In the genomic region with DNA sequence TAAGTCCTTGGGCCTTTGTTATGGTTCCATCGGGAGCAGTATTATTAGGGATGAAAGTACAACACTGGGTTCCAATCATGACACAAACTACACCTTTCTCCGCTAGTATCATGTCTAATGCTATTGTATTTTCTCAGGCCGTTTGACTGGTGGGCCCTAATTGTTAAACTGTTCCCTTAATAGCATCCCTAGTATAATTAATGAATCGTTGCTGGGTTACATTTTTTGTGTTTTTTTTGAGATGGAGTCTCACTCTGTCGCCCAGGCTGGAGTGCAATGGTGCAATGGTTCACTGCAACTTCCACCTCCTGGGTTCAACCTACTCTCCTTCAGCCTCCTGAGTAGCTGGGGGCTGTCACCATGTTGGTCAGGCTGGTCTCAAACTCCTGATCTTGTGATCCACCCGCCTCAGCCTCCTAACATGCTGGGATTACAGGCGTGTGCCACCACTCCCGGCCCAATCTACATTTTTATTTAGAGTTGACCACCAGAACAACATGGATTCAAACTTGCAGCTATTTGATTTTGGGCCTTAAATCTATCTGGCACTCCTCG, we compare ENCODE assay signal across 1 cellular context.
A peak's percentile ranks its signal among the peaks of the same experiment; 100 is the strongest.
TF ChIP-seq lines count a peak whose summit lies in the region.

No MANE protein-coding gene starts in this region.

TF ChIP-seq in HepG2, 621 proteins besides CTCF, POLR2A, EP300 and RAD21 (continues in another document):
- TF ChIP-seq, protein P1, sequence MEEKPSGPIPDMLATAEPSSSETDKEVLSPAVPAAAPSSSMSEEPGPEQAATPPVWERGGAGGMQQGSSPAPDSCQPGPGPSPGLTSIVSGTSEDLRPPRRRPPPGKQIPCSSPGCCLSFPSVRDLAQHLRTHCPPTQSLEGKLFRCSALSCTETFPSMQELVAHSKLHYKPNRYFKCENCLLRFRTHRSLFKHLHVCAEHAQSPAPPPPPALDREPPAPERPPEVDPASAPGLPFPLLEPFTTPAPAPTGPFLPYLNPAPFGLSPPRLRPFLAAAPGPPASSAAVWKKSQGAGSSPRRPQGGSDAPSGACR (CRISPR knock-in tag; IDR thresholded peaks at IDR 0.05), result 0 out of 2 replicates have a peak, but pooled peaks have one; percentile 18
- 0 out of 2 replicates have a peak, but pooled peaks have one; percentile 32 for TF ChIP-seq CBFB (CRISPR knock-in tag; IDR thresholded peaks at IDR 0.05)
- TF ChIP-seq, protein P2, sequence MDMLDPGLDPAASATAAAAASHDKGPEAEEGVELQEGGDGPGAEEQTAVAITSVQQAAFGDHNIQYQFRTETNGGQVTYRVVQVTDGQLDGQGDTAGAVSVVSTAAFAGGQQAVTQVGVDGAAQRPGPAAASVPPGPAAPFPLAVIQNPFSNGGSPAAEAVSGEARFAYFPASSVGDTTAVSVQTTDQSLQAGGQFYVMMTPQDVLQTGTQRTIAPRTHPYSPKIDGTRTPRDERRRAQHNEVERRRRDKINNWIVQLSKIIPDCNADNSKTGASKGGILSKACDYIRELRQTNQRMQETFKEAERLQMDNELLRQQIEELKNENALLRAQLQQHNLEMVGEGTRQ (IDR thresholded peaks at IDR 0.05; ENCODE audit: low read depth, low read length), result no peak
- TF ChIP-seq, protein P2 (CRISPR knock-in tag; IDR thresholded peaks at IDR 0.05; ENCODE audit: borderline replicate concordance), result no peak
- TF ChIP-seq GATAD1 (CRISPR knock-in tag; IDR thresholded peaks at IDR 0.05), result no peak
- peak; percentile 47; the same call in 1 of the 2 replicates for TF ChIP-seq SOX13 (IDR thresholded peaks at IDR 0.05)
- no peak for TF ChIP-seq SOX13 (CRISPR knock-in tag; conservative IDR thresholded peaks at IDR 0.05 in 1 of 2, IDR thresholded peaks at IDR 0.05 in 1 of 2)
- TF ChIP-seq ZNF678 (CRISPR knock-in tag; IDR thresholded peaks at IDR 0.05), result no peak
- TF ChIP-seq ZSCAN22 (CRISPR knock-in tag; IDR thresholded peaks at IDR 0.05), result no peak
- TF ChIP-seq GTF3A (CRISPR knock-in tag; conservative IDR thresholded peaks at IDR 0.05), result no peak
- TF ChIP-seq HOXD1 (CRISPR knock-in tag; IDR thresholded peaks at IDR 0.05), result no peak
- peak; percentile 72; the same call in 1 of the 2 replicates for TF ChIP-seq POGK (CRISPR knock-in tag; conservative IDR thresholded peaks at IDR 0.05)
- no peak for TF ChIP-seq LBX2 (CRISPR knock-in tag; IDR thresholded peaks at IDR 0.05; ENCODE audit: borderline replicate concordance)
- TF ChIP-seq JUNB (CRISPR knock-in tag; IDR thresholded peaks at IDR 0.05; ENCODE audit: borderline replicate concordance), result 0 out of 2 replicates have a peak, but pooled peaks have one; percentile 24
- TF ChIP-seq, protein P3, sequence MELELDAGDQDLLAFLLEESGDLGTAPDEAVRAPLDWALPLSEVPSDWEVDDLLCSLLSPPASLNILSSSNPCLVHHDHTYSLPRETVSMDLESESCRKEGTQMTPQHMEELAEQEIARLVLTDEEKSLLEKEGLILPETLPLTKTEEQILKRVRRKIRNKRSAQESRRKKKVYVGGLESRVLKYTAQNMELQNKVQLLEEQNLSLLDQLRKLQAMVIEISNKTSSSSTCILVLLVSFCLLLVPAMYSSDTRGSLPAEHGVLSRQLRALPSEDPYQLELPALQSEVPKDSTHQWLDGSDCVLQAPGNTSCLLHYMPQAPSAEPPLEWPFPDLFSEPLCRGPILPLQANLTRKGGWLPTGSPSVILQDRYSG (CRISPR knock-in tag; IDR thresholded peaks at IDR 0.05), result 0 out of 2 replicates have a peak, but pooled peaks have one; percentile 68
- no peak for TF ChIP-seq PLRG1 (conservative IDR thresholded peaks at IDR 0.05)
- TF ChIP-seq IKZF5 (CRISPR knock-in tag; IDR thresholded peaks at IDR 0.05), result 0 out of 2 replicates have a peak, but pooled peaks have one; percentile 7
- TF ChIP-seq, protein P4, sequence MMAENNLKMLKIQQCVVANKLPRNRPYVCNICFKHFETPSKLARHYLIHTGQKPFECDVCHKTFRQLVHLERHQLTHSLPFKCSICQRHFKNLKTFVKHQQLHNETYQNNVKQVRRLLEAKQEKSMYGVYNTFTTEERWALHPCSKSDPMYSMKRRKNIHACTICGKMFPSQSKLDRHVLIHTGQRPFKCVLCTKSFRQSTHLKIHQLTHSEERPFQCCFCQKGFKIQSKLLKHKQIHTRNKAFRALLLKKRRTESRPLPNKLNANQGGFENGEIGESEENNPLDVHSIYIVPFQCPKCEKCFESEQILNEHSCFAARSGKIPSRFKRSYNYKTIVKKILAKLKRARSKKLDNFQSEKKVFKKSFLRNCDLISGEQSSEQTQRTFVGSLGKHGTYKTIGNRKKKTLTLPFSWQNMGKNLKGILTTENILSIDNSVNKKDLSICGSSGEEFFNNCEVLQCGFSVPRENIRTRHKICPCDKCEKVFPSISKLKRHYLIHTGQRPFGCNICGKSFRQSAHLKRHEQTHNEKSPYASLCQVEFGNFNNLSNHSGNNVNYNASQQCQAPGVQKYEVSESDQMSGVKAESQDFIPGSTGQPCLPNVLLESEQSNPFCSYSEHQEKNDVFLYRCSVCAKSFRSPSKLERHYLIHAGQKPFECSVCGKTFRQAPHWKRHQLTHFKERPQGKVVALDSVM (CRISPR knock-in tag; IDR thresholded peaks at IDR 0.05), result 0 out of 2 replicates have a peak, but pooled peaks have one; percentile 10
- no peak for TF ChIP-seq IRX3 (CRISPR knock-in tag; IDR thresholded peaks at IDR 0.05; ENCODE audit: borderline replicate concordance, low read depth)
- 0 out of 2 replicates have a peak, but pooled peaks have one; percentile 13 for TF ChIP-seq ZFY (CRISPR knock-in tag; IDR thresholded peaks at IDR 0.05)
- no peak for TF ChIP-seq ZNF646 (CRISPR knock-in tag; IDR thresholded peaks at IDR 0.05)
- TF ChIP-seq ZNF446 (CRISPR knock-in tag; IDR thresholded peaks at IDR 0.05), result no peak
- TF ChIP-seq MED1 (CRISPR knock-in tag; IDR thresholded peaks at IDR 0.05), result peak; percentile 32; the same call in 1 of the 2 replicates
- TF ChIP-seq, protein P5, sequence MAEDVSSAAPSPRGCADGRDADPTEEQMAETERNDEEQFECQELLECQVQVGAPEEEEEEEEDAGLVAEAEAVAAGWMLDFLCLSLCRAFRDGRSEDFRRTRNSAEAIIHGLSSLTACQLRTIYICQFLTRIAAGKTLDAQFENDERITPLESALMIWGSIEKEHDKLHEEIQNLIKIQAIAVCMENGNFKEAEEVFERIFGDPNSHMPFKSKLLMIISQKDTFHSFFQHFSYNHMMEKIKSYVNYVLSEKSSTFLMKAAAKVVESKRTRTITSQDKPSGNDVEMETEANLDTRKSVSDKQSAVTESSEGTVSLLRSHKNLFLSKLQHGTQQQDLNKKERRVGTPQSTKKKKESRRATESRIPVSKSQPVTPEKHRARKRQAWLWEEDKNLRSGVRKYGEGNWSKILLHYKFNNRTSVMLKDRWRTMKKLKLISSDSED (CRISPR knock-in tag; IDR thresholded peaks at IDR 0.05), result no peak
- peak; percentile 42; the same call in 1 of the 2 replicates for TF ChIP-seq ZNF790 (CRISPR knock-in tag; IDR thresholded peaks at IDR 0.05; ENCODE audit: borderline replicate concordance)
- TF ChIP-seq, protein P6, sequence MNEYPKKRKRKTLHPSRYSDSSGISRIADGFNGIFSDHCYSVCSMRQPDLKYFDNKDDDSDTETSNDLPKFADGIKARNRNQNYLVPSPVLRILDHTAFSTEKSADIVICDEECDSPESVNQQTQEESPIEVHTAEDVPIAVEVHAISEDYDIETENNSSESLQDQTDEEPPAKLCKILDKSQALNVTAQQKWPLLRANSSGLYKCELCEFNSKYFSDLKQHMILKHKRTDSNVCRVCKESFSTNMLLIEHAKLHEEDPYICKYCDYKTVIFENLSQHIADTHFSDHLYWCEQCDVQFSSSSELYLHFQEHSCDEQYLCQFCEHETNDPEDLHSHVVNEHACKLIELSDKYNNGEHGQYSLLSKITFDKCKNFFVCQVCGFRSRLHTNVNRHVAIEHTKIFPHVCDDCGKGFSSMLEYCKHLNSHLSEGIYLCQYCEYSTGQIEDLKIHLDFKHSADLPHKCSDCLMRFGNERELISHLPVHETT (CRISPR knock-in tag; conservative IDR thresholded peaks at IDR 0.05), result 0 out of 2 replicates have a peak, but pooled peaks have one; percentile 14
- TF ChIP-seq U2AF1 (optimal IDR thresholded peaks at IDR 0.05; ENCODE audit: low read depth, low read length), result peak; percentile 23
- TF ChIP-seq ZNF792 (CRISPR knock-in tag; IDR thresholded peaks at IDR 0.05), result 0 out of 2 replicates have a peak, but pooled peaks have one; percentile 17
- no peak for TF ChIP-seq TARDBP (CRISPR knock-in tag; IDR thresholded peaks at IDR 0.05)
- TF ChIP-seq ZNF124 (CRISPR knock-in tag; IDR thresholded peaks at IDR 0.05), result no peak
- no peak for TF ChIP-seq KLF11 (CRISPR knock-in tag; IDR thresholded peaks at IDR 0.05)
- TF ChIP-seq CHCHD3 (CRISPR knock-in tag; IDR thresholded peaks at IDR 0.05), result 0 out of 2 replicates have a peak, but pooled peaks have one; percentile 44
- TF ChIP-seq AGO2 (optimal IDR thresholded peaks at IDR 0.05; ENCODE audit: low read depth, low read length), result peak; percentile 84
- 0 out of 2 replicates have a peak, but pooled peaks have one; percentile 43 for TF ChIP-seq ZNF788 (CRISPR knock-in tag; IDR thresholded peaks at IDR 0.05; ENCODE audit: borderline replicate concordance)
- 0 out of 2 replicates have a peak, but pooled peaks have one; percentile 18 for TF ChIP-seq CBX5 (CRISPR knock-in tag; IDR thresholded peaks at IDR 0.05; ENCODE audit: borderline replicate concordance)
- TF ChIP-seq SP1 (IDR thresholded peaks at IDR 0.05), result no peak
- peak; percentile 23; the same call in 1 of the 2 replicates for TF ChIP-seq SP1 (CRISPR knock-in tag; IDR thresholded peaks at IDR 0.05)
- no peak for TF ChIP-seq SOX6 (IDR thresholded peaks at IDR 0.05)
- TF ChIP-seq SOX6 (CRISPR knock-in tag; IDR thresholded peaks at IDR 0.05), result no peak
- TF ChIP-seq RBFOX2 (IDR thresholded peaks at IDR 0.05; ENCODE audit: low read depth, low read length), result peak; percentile 68
